In the genomic region with DNA sequence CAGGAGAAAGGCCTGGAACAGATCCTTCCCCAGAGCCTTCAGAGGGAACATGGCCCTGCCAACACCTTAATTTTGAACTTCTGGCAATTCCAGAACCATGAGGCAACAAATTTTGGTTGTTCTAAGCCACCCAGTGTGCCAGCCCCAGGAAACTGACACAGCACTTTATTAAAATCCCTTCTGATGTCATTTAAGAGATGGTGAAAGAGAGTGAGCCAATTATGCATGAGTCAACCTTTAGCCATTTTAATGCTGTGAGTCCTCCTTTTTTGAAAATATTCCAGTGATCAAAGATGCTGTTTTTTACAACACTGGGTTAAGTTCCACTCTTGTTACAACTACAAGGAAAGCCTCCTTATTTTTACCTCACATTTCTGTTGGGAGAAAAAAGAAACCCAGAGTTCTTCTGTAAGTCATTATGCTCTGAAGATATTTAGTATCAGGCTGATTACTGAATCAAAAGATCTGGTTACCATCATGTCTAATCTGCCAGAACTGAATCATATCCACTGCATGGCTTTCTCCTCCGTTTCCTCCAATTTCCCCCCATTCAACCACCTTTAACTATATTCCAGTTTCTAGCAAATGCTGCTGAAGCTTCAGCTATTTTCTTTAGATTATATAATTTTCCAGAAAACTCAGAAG, we compare ENCODE assay signal across 10 cellular contexts.
DNase-seq lines count a peak whose midpoint lies in the region; ATAC-seq and TF ChIP-seq lines count a peak whose summit lies in the region.
"Had no signal": no experiment of that assay in that cellular context is flagged by ENCODE, and none has a peak within 500 bp of the region (broad histone marks: within the 10 kb centered on the region; RNA-seq: fewer than 3 reads in every experiment).

No MANE protein-coding gene starts in this region.

- CTCF ChIA-PET in GM10248 (lab: Yijun Ruan, JAX): no interaction called here

- POLR2A ChIA-PET in GM10248 (lab: Yijun Ruan, JAX): interaction anchor here (0.7 kb wide), 1 partner anchor 86 kb away, joined by 3 read pairs; no protein-coding TSS in a partner anchor

- TF ChIP-seq CTCF in AG10803 (conservative IDR thresholded peaks at IDR 0.05; ENCODE audit: low read length) (no peak), epithelial cell of esophagus (IDR thresholded peaks at IDR 0.05; ENCODE audit: insufficient read depth, low read depth, low read length, missing control alignments) (no peak), GM10248 (IDR thresholded peaks at IDR 0.05; ENCODE audit: control extremely low read depth, extremely low read depth, low read depth, missing control alignments) (no peak)

- H3K4me3 ChIP-seq in AG10803 (ENCODE audit: low read length) (0 out of 2 replicates have a peak overlapping the region, but pooled peaks have one; percentile 8), epithelial cell of esophagus (ENCODE audit: low read length) (no peak overlapping the region)
- H3K4me3 ChIP-seq: GM23338 had no signal

- DNase-seq in AG10803 (ENCODE audit: low read depth) (peak; percentile 94), NOMO-1 (lab: John Stamatoyannopoulos, UW; ENCODE audit: unreplicated experiment in 2 of 2) (peak; percentile 26 to 51), epithelial cell of esophagus (ENCODE audit: low read depth) (peak; percentile 85), non-pigmented ciliary epithelial cell (ENCODE audit: low read depth) (peak; percentile 42), GM10248 (ENCODE audit: extremely low spot score) (no peak), HT-29 (ENCODE audit: low spot score) (no peak), GOT3 (lab: John Stamatoyannopoulos, UW) (no peak)
- DNase-seq: NCI-H2029 treated with DMSO at 0.1 percent for 48 hours had no signal

- ATAC-seq in HG03520 (IDR thresholded peaks at IDR 0.05; ENCODE audit: unreplicated experiment): no peak
- ATAC-seq: GM23338 had no signal

Comparison
In these comparisons a context has a peak if more than half of its experiments do, and no peak if none do; other contexts are left out.
1. DNase-seq: peak in AG10803 (single experiment), NOMO-1 (2 of 2), epithelial cell of esophagus (single experiment) and non-pigmented ciliary epithelial cell (single experiment); none in GM10248 (single experiment), HT-29 (single experiment) and GOT3 (single experiment).